ENCODE assay signal across 8 cellular contexts in the genomic region with DNA sequence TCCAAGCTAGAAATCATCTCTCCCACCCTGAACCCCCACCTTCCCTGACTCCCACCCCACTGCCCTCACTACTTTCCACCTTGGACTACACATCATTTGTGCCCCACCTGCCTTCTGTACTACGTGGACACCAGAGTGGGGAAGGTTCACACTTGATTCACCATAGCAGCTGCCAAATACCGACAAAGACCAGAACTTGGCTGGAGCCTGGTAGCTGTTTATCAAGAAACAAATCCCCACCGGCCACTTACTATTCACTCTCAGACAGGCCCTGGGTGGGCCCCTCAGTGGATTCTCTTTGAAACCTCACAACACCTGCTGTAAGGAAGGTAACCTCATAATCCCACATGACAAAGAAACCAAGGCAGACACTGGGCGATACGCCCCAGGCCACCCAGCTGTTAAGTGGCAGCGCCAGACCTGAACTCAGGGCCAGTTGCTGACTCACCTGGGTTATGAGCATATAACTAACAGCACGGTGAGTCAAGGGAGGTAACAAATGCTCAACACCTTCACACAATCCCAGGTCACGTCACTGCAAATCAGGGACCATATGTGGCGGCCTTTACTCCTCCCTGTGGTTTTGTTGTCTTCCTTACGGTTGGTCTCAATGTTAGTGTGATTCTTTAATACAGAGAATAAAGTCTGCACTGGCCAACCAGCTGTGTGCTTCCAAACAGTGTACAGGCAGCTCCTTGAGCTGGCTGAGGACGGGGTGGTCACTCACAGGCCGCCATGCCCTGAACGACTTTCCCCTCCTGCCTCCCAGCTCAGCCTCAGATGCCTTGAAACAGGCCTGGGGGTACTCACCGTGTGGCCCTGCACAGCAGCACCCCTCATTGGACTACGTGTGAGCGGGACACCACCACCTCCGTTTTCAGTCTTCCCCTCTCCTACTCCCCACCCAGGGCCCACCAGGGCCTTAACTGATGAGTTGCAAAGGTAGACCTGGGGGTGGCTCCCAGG. TPM values are rescaled to one million over a fixed set of nuclear protein-coding genes. Genes with fewer than 3 reads are reported as not detected.
DNase-seq lines count a peak whose midpoint lies in the region; ATAC-seq and TF ChIP-seq lines count a peak whose summit lies in the region.

No MANE protein-coding gene starts in this region.

- H3K79me2 ChIP-seq in Loucy (ENCODE audit: insufficient read depth, low read length) = peaks cover 100% of the 10 kb centered on the region

- H3K9me2 ChIP-seq in Loucy (replicated peaks; ENCODE audit: low read depth, low read length) = no peaks in the 10 kb centered on the region

- H3K4me3 ChIP-seq in Loucy (ENCODE audit: low read length, poor library complexity, severe bottlenecking) = peak overlapping the region; percentile 92
- no peak overlapping the region for H3K4me3 ChIP-seq in right atrium auricular region

- TF ChIP-seq CTCF in Loucy (conservative IDR thresholded peaks at IDR 0.05; ENCODE audit: low read length) (no peak), right atrium auricular region (IDR thresholded peaks at IDR 0.05) (no peak)

- H3K36me3 ChIP-seq in Loucy (ENCODE audit: insufficient read depth, low read length) (peaks cover 64% of the 10 kb centered on the region; the same call in 1 of the 2 replicates), right atrium auricular region (peaks cover 64% of the 10 kb centered on the region)

- peak overlapping the region; percentile 90 to 97 for H3K27ac ChIP-seq in right atrium auricular region

- peak; percentile 55 for ATAC-seq in stimulated activated naive CD8-positive, alpha-beta T cell treated with anti-CD3 and anti-CD28 coated beads, Interleukin-15, Interleukin-2, amounts not matched to agents 100 U/mL and 50 U/mL, for 24 hours
- ATAC-seq in GM19455 (IDR thresholded peaks at IDR 0.05; ENCODE audit: unreplicated experiment) = no peak

- H3K27me3 ChIP-seq in Loucy (ENCODE audit: insufficient read depth, low read length, poor library complexity, severe bottlenecking) (no peaks in the 10 kb centered on the region), right atrium auricular region (no peaks in the 10 kb centered on the region)

- no peaks in the 10 kb centered on the region for H3K9me3 ChIP-seq in Loucy (ENCODE audit: insufficient read depth, low read depth, low read length)
- no peaks in the 10 kb centered on the region for H3K9me3 ChIP-seq in right atrium auricular region

- H3K4me1 ChIP-seq in Loucy (ENCODE audit: insufficient read depth, low read length, poor library complexity, severe bottlenecking) (peaks cover 97% of the 10 kb centered on the region), right atrium auricular region (peaks cover 0 to 98% of the 10 kb centered on the region in 2 donors)

- DNase-seq in activated gamma-delta T cell treated with Interleukin-2 at 50 U/mL for 16 hours = peak; percentile 39
- no peak for DNase-seq in right atrium auricular region (ENCODE audit: low spot score)
- peak; percentile 56 for DNase-seq in stimulated activated naive CD8-positive, alpha-beta T cell treated with anti-CD3 and anti-CD28 coated beads, Interleukin-15, Interleukin-2, amounts not matched to agents 100 U/mL and 50 U/mL, for 24 hours
- no peak for DNase-seq in NCI-H1694 (lab: John Stamatoyannopoulos, UW)
- no peak for DNase-seq in SIG-M5 (lab: John Stamatoyannopoulos, UW)
- DNase-seq in putamen (ENCODE audit: low spot score) = no peak

- H3K9ac ChIP-seq in Loucy (ENCODE audit: low read depth, low read length, poor library complexity, severe bottlenecking) = peak overlapping the region; percentile 29

- no peak overlapping the region for H2AFZ ChIP-seq in Loucy (ENCODE audit: low read length)

- peak overlapping the region; percentile 99 for H3K4me2 ChIP-seq in Loucy (ENCODE audit: low read depth, low read length, poor library complexity, severe bottlenecking)

- H4K20me1 ChIP-seq in Loucy (ENCODE audit: insufficient read depth, low read length, poor library complexity, severe bottlenecking) = peaks cover 99% of the 10 kb centered on the region

- no peaks in the 10 kb centered on the region for H3F3A ChIP-seq in Loucy (ENCODE audit: low read depth)

RNA-seq across cellular contexts. Expression of gene WDR1, which starts 7.5 kb away (rescaled TPM):
- 100 to 1,000 TPM; 109 to 216 TPM for total RNA-seq in right atrium auricular region

Comparison
In these comparisons a context has a peak if more than half of its experiments do, and no peak if none do; other contexts are left out.
1. DNase-seq: peak in activated gamma-delta T cell treated with Interleukin-2 at 50 U/mL for 16 hours (single experiment) and stimulated activated naive CD8-positive, alpha-beta T cell treated with anti-CD3 and anti-CD28 coated beads, Interleukin-15, Interleukin-2, amounts not matched to agents 100 U/mL and 50 U/mL, for 24 hours (single experiment); none in right atrium auricular region (single experiment), NCI-H1694 (single experiment), SIG-M5 (single experiment) and putamen (single experiment).